In genomic region chr10:123521556-123521955, GRCh38 we compare ENCODE assay signal across 21 cellular contexts.
DNase-seq lines count a peak whose midpoint lies in the region; ATAC-seq and TF ChIP-seq lines count a peak whose summit lies in the region.
"Had no signal": no experiment of that assay in that cellular context is flagged by ENCODE, and none has a peak within 500 bp of the region (broad histone marks: within the 10 kb centered on the region; RNA-seq: fewer than 3 reads in every experiment).

No MANE protein-coding gene starts in this region.

- H3K36me3 Mint-ChIP-seq in osteocyte (ENCODE audit: unreplicated experiment) = no peaks in the 10 kb centered on the region
- H3K36me3 Mint-ChIP-seq: CD14-positive monocyte; CD8-positive, alpha-beta memory T cell had no signal

- H3K23ac ChIP-seq in mesendoderm (ENCODE audit: low read length) = no peak overlapping the region

- H3K56ac ChIP-seq in mesendoderm (ENCODE audit: low read length) = no peak overlapping the region

- H3K79me1 ChIP-seq in mesendoderm (ENCODE audit: low read length) = no peaks in the 10 kb centered on the region

- peak; percentile 44 for DNase-seq in activated CD8-positive, alpha-beta memory T cell treated with anti-CD3 and anti-CD28 coated beads for 24 hours
- no peak for DNase-seq in activated CD8-positive, alpha-beta memory T cell treated with anti-CD3 and anti-CD28 coated beads, Interleukin-2, amount 50 U/mL, for 4 hours
- DNase-seq in esophagus muscularis mucosa (ENCODE audit: extremely low spot score) (peak; percentile 83), osteocyte (ENCODE audit: extremely low spot score, unreplicated experiment) (peak; percentile 79), NCI-H446 treated with DMSO at 0.1 percent for 48 hours (lab: John Stamatoyannopoulos, UW) (no peak), mesendoderm (no peak)
- DNase-seq: CD4-positive, alpha-beta T cell; CD8-positive, alpha-beta memory T cell; DMS 273 treated with DMSO at 0.1 percent for 48 hours; DMS53; DMS79 treated with DMSO at 0.1 percent for 48 hours; GF-D8; GOT3; HFFc6 had no signal

- no peaks in the 10 kb centered on the region for H3K9me3 ChIP-seq in esophagus muscularis mucosa
- H3K9me3 ChIP-seq: HAP-1 had no signal

- H3K9ac ChIP-seq in mesendoderm (ENCODE audit: low read length) = no peak overlapping the region
- H3K9ac ChIP-seq: BLaER1 treated with 17β-estradiol and CSF1 and Interleukin-3, amounts not matched to agents 10 nM and 100 nM had no signal

- no peaks in the 10 kb centered on the region for H3K27me3 Mint-ChIP-seq in osteocyte (ENCODE audit: unreplicated experiment)
- H3K27me3 Mint-ChIP-seq: B cell had no signal

- no peak overlapping the region for H4K8ac ChIP-seq in mesendoderm (ENCODE audit: low read depth, low read length)

- ATAC-seq in HG02678 (IDR thresholded peaks at IDR 0.05; ENCODE audit: unreplicated experiment) = no peak
- ATAC-seq in HG03354 (IDR thresholded peaks at IDR 0.05; ENCODE audit: poor library complexity, severe bottlenecking, unreplicated experiment) = no peak

- H3K4me3 Mint-ChIP-seq in osteocyte (ENCODE audit: unreplicated experiment) = no peak overlapping the region
- H3K4me3 Mint-ChIP-seq: B cell; CD14-positive monocyte; CD4-positive, alpha-beta T cell; CD8-positive, alpha-beta memory T cell; HFFc6 had no signal

- H3K9me3 Mint-ChIP-seq in osteocyte (ENCODE audit: unreplicated experiment) = peaks cover 14% of the 10 kb centered on the region
- H3K9me3 Mint-ChIP-seq: CD4-positive, alpha-beta T cell; CD8-positive, alpha-beta memory T cell had no signal

- no peak overlapping the region for H2BK5ac ChIP-seq in mesendoderm (ENCODE audit: low read length)

- H2BK120ac ChIP-seq in mesendoderm (ENCODE audit: low read depth, low read length) = no peak overlapping the region

- TF ChIP-seq POLR2A in esophagus muscularis mucosa (IDR thresholded peaks at IDR 0.05; ENCODE audit: low read depth) = no peak

- H3K18ac ChIP-seq in mesendoderm (ENCODE audit: low read length) = no peak overlapping the region

- H3K4me2 ChIP-seq in mesendoderm (ENCODE audit: low read length) = no peak overlapping the region
- H3K4me2 ChIP-seq: BLaER1 treated with 17β-estradiol and CSF1 and Interleukin-3, amounts not matched to agents 10 nM and 100 nM had no signal

- 50% methylated on average over 2 of the region's 6 CpGs for WGBS in esophagus muscularis mucosa
- no CpG with 5 or more reads among the region's 6 CpGs for WGBS in mesendoderm (ENCODE audit: extremely low coverage, insufficient coverage, low lambda C conversion rate)

- TF ChIP-seq CTCF in esophagus muscularis mucosa (IDR thresholded peaks at IDR 0.05) (no peak), osteocyte (IDR thresholded peaks at IDR 0.05) (no peak)

- no peak overlapping the region for H3K4me3 ChIP-seq in esophagus muscularis mucosa
- H3K4me3 ChIP-seq in mesendoderm (ENCODE audit: low read length) = no peak overlapping the region
- H3K4me3 ChIP-seq: BLaER1 treated with 17β-estradiol and CSF1 and Interleukin-3, amounts not matched to agents 10 nM and 100 nM; HAP-1 had no signal

- intact Hi-C loops in esophagus muscularis mucosa (cut with DNase I) = no loop called here

- peaks cover 0 to 15% (median 0%) of the 10 kb centered on the region in 4 donors for H3K27me3 ChIP-seq in esophagus muscularis mucosa
- H3K27me3 ChIP-seq in mesendoderm (ENCODE audit: insufficient read depth, low read length, poor library complexity) = no peaks in the 10 kb centered on the region
- H3K27me3 ChIP-seq: BLaER1 treated with 17β-estradiol and CSF1 and Interleukin-3, amounts not matched to agents 10 nM and 100 nM had no signal

- no peak overlapping the region for H2BK15ac ChIP-seq in mesendoderm (replicated peaks; ENCODE audit: low read depth)

- H3K4me1 ChIP-seq in esophagus muscularis mucosa = no peaks in the 10 kb centered on the region
- no peaks in the 10 kb centered on the region for H3K4me1 ChIP-seq in mesendoderm (ENCODE audit: control insufficient read depth, low read depth, low read length)
- H3K4me1 ChIP-seq: HAP-1 had no signal

- H3K27ac ChIP-seq in esophagus muscularis mucosa (replicated peaks in 1 of 4) (no peak overlapping the region), mesendoderm (ENCODE audit: low read depth, low read length) (no peak overlapping the region)
- H3K27ac ChIP-seq: 22Rv1; BLaER1 treated with 17β-estradiol and CSF1 and Interleukin-3, amounts not matched to agents 10 nM and 100 nM had no signal

- H3K36me3 ChIP-seq in esophagus muscularis mucosa (no peaks in the 10 kb centered on the region), mesendoderm (ENCODE audit: control insufficient read depth, insufficient read depth, low read length) (no peaks in the 10 kb centered on the region)
- H3K36me3 ChIP-seq: HAP-1 had no signal

- H2AK5ac ChIP-seq in mesendoderm (ENCODE audit: low read length) = no peak overlapping the region

- no peak overlapping the region for H3K4ac ChIP-seq in mesendoderm (ENCODE audit: low read depth, low read length)

- no peak overlapping the region for H4K5ac ChIP-seq in mesendoderm (ENCODE audit: low read length)

- H3K4me1 Mint-ChIP-seq in osteocyte (ENCODE audit: unreplicated experiment) = no peaks in the 10 kb centered on the region
- H3K4me1 Mint-ChIP-seq: CD8-positive, alpha-beta memory T cell had no signal

- no peaks in the 10 kb centered on the region for H3K79me2 ChIP-seq in mesendoderm (ENCODE audit: control insufficient read depth, insufficient read depth, low read length)

- no peak overlapping the region for H3K27ac Mint-ChIP-seq in osteocyte (ENCODE audit: unreplicated experiment)
- H3K27ac Mint-ChIP-seq: B cell; CD4-positive, alpha-beta T cell; CD8-positive, alpha-beta memory T cell; HFFc6 had no signal

- no peak for TF ChIP-seq EP300 in esophagus muscularis mucosa (IDR thresholded peaks at IDR 0.05)

Comparison
In these comparisons a context has a peak if more than half of its experiments do, and no peak if none do; other contexts are left out.
1. DNase-seq: peak in activated CD8-positive, alpha-beta memory T cell treated with anti-CD3 and anti-CD28 coated beads for 24 hours (single experiment), esophagus muscularis mucosa (single experiment) and osteocyte (single experiment); none in activated CD8-positive, alpha-beta memory T cell treated with anti-CD3 and anti-CD28 coated beads, Interleukin-2, amount 50 U/mL, for 4 hours (single experiment), NCI-H446 treated with DMSO at 0.1 percent for 48 hours (single experiment) and mesendoderm (single experiment).